ENCODE assay signal across 17 cellular contexts in genomic region chr13:96946709-96947311, GRCh38. TPM values are rescaled to one million over a fixed set of nuclear protein-coding genes. Genes with fewer than 3 reads are reported as not detected.
A peak's percentile ranks its signal among the peaks of the same experiment; 100 is the strongest.
DNase-seq lines count a peak whose midpoint lies in the region; ATAC-seq and TF ChIP-seq lines count a peak whose summit lies in the region.
"Had no signal": no experiment of that assay in that cellular context is flagged by ENCODE, and none has a peak within 500 bp of the region (broad histone marks: within the 10 kb centered on the region; RNA-seq: fewer than 3 reads in every experiment).

No MANE protein-coding gene starts in this region.

- H3K9ac ChIP-seq in PC-3 (ENCODE audit: low read length) = no peak overlapping the region
- H3K9ac ChIP-seq: BLaER1 treated with 17β-estradiol and CSF1 and Interleukin-3, amounts not matched to agents 10 nM and 100 nM had no signal

- TF ChIP-seq CTCF in PC-3 (conservative IDR thresholded peaks at IDR 0.05; ENCODE audit: low read depth, low read length) = no peak
- TF ChIP-seq CTCF in esophagus squamous epithelium (IDR thresholded peaks at IDR 0.05) = no peak
- TF ChIP-seq CTCF in brain microvascular endothelial cell (IDR thresholded peaks at IDR 0.05; ENCODE audit: low read depth, low read length, missing control alignments) = no peak

- H3K4me1 ChIP-seq in PC-3 (ENCODE audit: insufficient read depth, low read length) (no peaks in the 10 kb centered on the region), esophagus squamous epithelium (peaks cover 0 to 14% (median 0%) of the 10 kb centered on the region in 3 donors)
- H3K4me1 ChIP-seq: BLaER1 treated with 17β-estradiol and CSF1 and Interleukin-3, amounts not matched to agents 10 nM and 100 nM had no signal

- no peaks in the 10 kb centered on the region for H4K20me1 ChIP-seq in PC-3 (ENCODE audit: low read length)
- H4K20me1 ChIP-seq: BLaER1 treated with 17β-estradiol and CSF1 and Interleukin-3, amounts not matched to agents 10 nM and 100 nM had no signal

- intact Hi-C loops in PC-3 (cut with micrococcal nuclease) = no loop called here
- intact Hi-C loops in esophagus squamous epithelium (cut with DNase I) = no loop called here

- no peak for TF ChIP-seq POLR2A in esophagus squamous epithelium (IDR thresholded peaks at IDR 0.05)

- DNase-seq in NCI-H510A (lab: John Stamatoyannopoulos, UW) (peak; percentile 18), NCI-H510A treated with DMSO at 0.1 percent for 48 hours (lab: John Stamatoyannopoulos, UW) (no peak), PC-3 (peak; percentile 27), esophagus squamous epithelium (lab: John Stamatoyannopoulos, UW) (no peak), NCI-H1048 (lab: John Stamatoyannopoulos, UW) (no peak), brain microvascular endothelial cell (no peak), NCI-H345 (lab: John Stamatoyannopoulos, UW) (no peak)
- no peak for DNase-seq in stimulated activated effector memory CD8-positive, alpha-beta T cell treated with anti-CD3 and anti-CD28 coated beads, Interleukin-12 subunit alpha, Interleukin-12 subunit beta, amount 100 ng/mL, for 72 hours (ENCODE audit: low spot score in 2 of 2)
- DNase-seq: DMS153, H7, MV-4-11, NCI-H1436 treated with DMSO at 0.1 percent for 48 hours, SIG-M5 had no signal

- H3K27ac Mint-ChIP-seq in stimulated activated effector memory CD8-positive, alpha-beta T cell treated with anti-CD3 and anti-CD28 coated beads, Interleukin-12 subunit alpha, Interleukin-12 subunit beta, amount 100 ng/mL, for 72 hours = no peak overlapping the region
- H3K27ac Mint-ChIP-seq: IgD-negative memory B cell had no signal

- H2AFZ ChIP-seq in PC-3 (ENCODE audit: low read length) = no peak overlapping the region

- H3K4me2 ChIP-seq in PC-3 (ENCODE audit: low read length) = no peak overlapping the region
- H3K4me2 ChIP-seq: BLaER1 treated with 17β-estradiol and CSF1 and Interleukin-3, amounts not matched to agents 10 nM and 100 nM had no signal

- no peaks in the 10 kb centered on the region for H3K4me1 Mint-ChIP-seq in stimulated activated effector memory CD8-positive, alpha-beta T cell treated with anti-CD3 and anti-CD28 coated beads, Interleukin-12 subunit alpha, Interleukin-12 subunit beta, amount 100 ng/mL, for 72 hours
- H3K4me1 Mint-ChIP-seq: IgD-negative memory B cell had no signal

- POLR2A ChIA-PET in PC-3 (lab: Charles Lee; ENCODE audit: unreplicated experiment) = no interaction called here

- in situ Hi-C loops in brain microvascular endothelial cell (cut with HindIII; ENCODE audit: low pct_ligation_motif_present, low sequenced_read_pairs) = no loop called here

- H3K9me3 Mint-ChIP-seq in stimulated activated effector memory CD8-positive, alpha-beta T cell treated with anti-CD3 and anti-CD28 coated beads, Interleukin-12 subunit alpha, Interleukin-12 subunit beta, amount 100 ng/mL, for 72 hours = no peaks in the 10 kb centered on the region

- H3K36me3 ChIP-seq in PC-3 (ENCODE audit: low read depth, low read length) (no peaks in the 10 kb centered on the region), esophagus squamous epithelium (no peaks in the 10 kb centered on the region), brain microvascular endothelial cell (replicated peaks) (no peaks in the 10 kb centered on the region)
- H3K36me3 ChIP-seq: BLaER1 treated with 17β-estradiol and CSF1 and Interleukin-3, amounts not matched to agents 10 nM and 100 nM had no signal

- no TSS peak for BruUV-seq in PC-3 (replicated peaks; lab: Mats Ljungman, UMichigan)

- H3F3A ChIP-seq in PC-3 (ENCODE audit: low read length, unreplicated experiment) = no peaks in the 10 kb centered on the region

- H3K4me3 Mint-ChIP-seq in stimulated activated effector memory CD8-positive, alpha-beta T cell treated with anti-CD3 and anti-CD28 coated beads, Interleukin-12 subunit alpha, Interleukin-12 subunit beta, amount 100 ng/mL, for 72 hours = no peak overlapping the region
- H3K4me3 Mint-ChIP-seq: IgD-negative memory B cell had no signal

- no peaks in the 10 kb centered on the region for H3K9me2 ChIP-seq in PC-3 (replicated peaks; ENCODE audit: low read length)

- H3K79me2 ChIP-seq in PC-3 (ENCODE audit: low read length) = no peaks in the 10 kb centered on the region

- WGBS in esophagus squamous epithelium, 2 donors = 37 to 39% methylated on average over 10 of the region's 10 CpGs

- H3K4me3 ChIP-seq in PC-3 (ENCODE audit: low read length) (no peak overlapping the region), esophagus squamous epithelium (no peak overlapping the region), brain microvascular endothelial cell (ENCODE audit: low read depth, low read length) (no peak overlapping the region)
- H3K4me3 ChIP-seq: BLaER1 treated with 17β-estradiol and CSF1 and Interleukin-3, amounts not matched to agents 10 nM and 100 nM had no signal

- H3K36me3 Mint-ChIP-seq in stimulated activated effector memory CD8-positive, alpha-beta T cell treated with anti-CD3 and anti-CD28 coated beads, Interleukin-12 subunit alpha, Interleukin-12 subunit beta, amount 100 ng/mL, for 72 hours = no peaks in the 10 kb centered on the region
- H3K36me3 Mint-ChIP-seq: IgD-negative memory B cell had no signal

- H3K9me3 ChIP-seq in PC-3 (ENCODE audit: low read length) (no peaks in the 10 kb centered on the region), esophagus squamous epithelium (no peaks in the 10 kb centered on the region)
- H3K9me3 ChIP-seq: BLaER1 treated with 17β-estradiol and CSF1 and Interleukin-3, amounts not matched to agents 10 nM and 100 nM had no signal

- CTCF ChIA-PET in PC-3 (lab: Charles Lee) = no interaction called here

- H3K27ac ChIP-seq in PC-3 (ENCODE audit: low read length) = no peak overlapping the region
- H3K27ac ChIP-seq in esophagus squamous epithelium = peak overlapping the region in 3 of 4 donors; percentile 10 to 52 (median 32)
- H3K27ac ChIP-seq in brain microvascular endothelial cell = no peak overlapping the region
- H3K27ac ChIP-seq: BLaER1 treated with 17β-estradiol and CSF1 and Interleukin-3, amounts not matched to agents 10 nM and 100 nM had no signal

- H3K27me3 ChIP-seq in PC-3 (ENCODE audit: low read length) = peaks cover 16% of the 10 kb centered on the region; the same call in 1 of the 2 replicates
- H3K27me3 ChIP-seq in esophagus squamous epithelium = no peaks in the 10 kb centered on the region
- H3K27me3 ChIP-seq in brain microvascular endothelial cell (replicated peaks) = no peaks in the 10 kb centered on the region
- H3K27me3 ChIP-seq: BLaER1 treated with 17β-estradiol and CSF1 and Interleukin-3, amounts not matched to agents 10 nM and 100 nM had no signal

- no peak for ATAC-seq in PC-3
- peak; percentile 24 for ATAC-seq in stimulated activated effector memory CD8-positive, alpha-beta T cell treated with anti-CD3 and anti-CD28 coated beads, Interleukin-12 subunit alpha, Interleukin-12 subunit beta, amount 100 ng/mL, for 72 hours

RNA-seq across cellular contexts. Expression of gene OXGR1, which starts 47.5 kb away (rescaled TPM):
- total RNA-seq in PC-3 (2014; rRNA removed) = not detected in 2 replicates
- 1 to 10 TPM in 3 of 4 donors, not detected in 1; 1.2 to 5.7 (median 1.4) TPM for total RNA-seq in esophagus squamous epithelium
- total RNA-seq: A172, NCI-H460 had no signal

Comparison
In these comparisons a context has a peak if more than half of its experiments do, and no peak if none do; other contexts are left out.
1. DNase-seq: peak in NCI-H510A (single experiment) and PC-3 (single experiment); none in NCI-H510A treated with DMSO at 0.1 percent for 48 hours (single experiment), esophagus squamous epithelium (single experiment), stimulated activated effector memory CD8-positive, alpha-beta T cell treated with anti-CD3 and anti-CD28 coated beads, Interleukin-12 subunit alpha, Interleukin-12 subunit beta, amount 100 ng/mL, for 72 hours (0 of 2), NCI-H1048 (single experiment), brain microvascular endothelial cell (single experiment) and NCI-H345 (single experiment).
2. H3K27ac ChIP-seq: peak in esophagus squamous epithelium (3 of 4); none in PC-3 (single experiment) and brain microvascular endothelial cell (single experiment).